18 cellular contexts compared by ENCODE assay signal in the genomic region with DNA sequence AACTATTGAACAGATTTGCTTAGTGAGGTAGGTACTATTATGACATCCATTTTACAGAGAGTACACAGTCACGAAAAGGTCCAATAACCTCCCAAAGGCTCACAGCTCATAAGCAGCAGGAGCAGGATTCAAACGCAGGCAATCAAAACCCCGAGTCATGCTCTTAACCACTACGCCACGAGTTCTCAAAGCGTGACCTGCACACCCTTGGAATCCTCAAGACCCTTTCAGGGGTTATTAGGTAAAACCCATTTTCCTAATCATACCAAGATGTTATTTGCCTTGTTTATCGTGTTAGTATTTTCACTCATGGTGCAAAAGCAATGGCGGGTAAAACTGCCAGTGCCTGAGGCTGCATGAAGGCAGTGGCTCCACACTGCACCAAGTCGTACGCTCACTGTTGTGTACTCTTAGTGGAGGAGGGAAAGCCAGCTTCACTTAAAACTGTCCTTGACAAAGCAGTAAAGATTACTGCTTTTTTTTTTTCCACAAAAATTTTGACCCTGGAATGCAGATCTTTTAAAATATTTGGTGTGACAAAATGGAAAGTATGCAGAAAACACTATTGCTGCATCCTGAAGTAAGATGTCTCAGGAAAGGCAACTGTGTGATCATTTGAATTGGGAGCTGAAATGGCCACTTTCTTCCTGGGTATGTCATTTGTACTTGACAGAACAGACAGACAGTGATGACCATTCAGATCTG.
DNase-seq lines count a peak whose midpoint lies in the region; ATAC-seq and TF ChIP-seq lines count a peak whose summit lies in the region.
"Had no signal": no experiment of that assay in that cellular context is flagged by ENCODE, and none has a peak within 500 bp of the region (broad histone marks: within the 10 kb centered on the region; RNA-seq: fewer than 3 reads in every experiment).

No MANE protein-coding gene starts in this region.

- peaks cover 78% of the 10 kb centered on the region for H3K4me1 Mint-ChIP-seq in WTC11
- H3K4me1 Mint-ChIP-seq in stimulated activated naive CD8-positive, alpha-beta T cell treated with anti-CD3 and anti-CD28 coated beads, Interleukin-15, amount 100 ng/mL, for 72 hours: no peaks in the 10 kb centered on the region
- H3K4me1 Mint-ChIP-seq: activated CD4-positive, alpha-beta T cell treated with anti-CD3 and anti-CD28 coated beads for 36 hours had no signal

- H3K4me1 ChIP-seq in ACC112 (ENCODE audit: control insufficient read depth, insufficient read depth, low read length, unreplicated experiment): peaks cover 73% of the 10 kb centered on the region
- H3K4me1 ChIP-seq: gastroesophageal sphincter, pancreas had no signal

- H3K4me3 ChIP-seq in ACC112 (ENCODE audit: low read depth, low read length) (peak overlapping the region; percentile 10; the same call in 1 of the 2 replicates), fibroblast of the aortic adventitia (ENCODE audit: low read depth, low read length) (peak overlapping the region; percentile 16)
- H3K4me3 ChIP-seq: gastroesophageal sphincter, GM12878, pancreas had no signal

- peak overlapping the region; percentile 99 for H3K27ac ChIP-seq in ACC112 (ENCODE audit: low read depth, low read length)
- H3K27ac ChIP-seq: gastroesophageal sphincter, pancreas had no signal

- H3K27me3 Mint-ChIP-seq in WTC11 (ENCODE audit: low read depth): no peaks in the 10 kb centered on the region
- H3K27me3 Mint-ChIP-seq in stimulated activated naive CD8-positive, alpha-beta T cell treated with anti-CD3 and anti-CD28 coated beads, Interleukin-15, amount 100 ng/mL, for 72 hours: no peaks in the 10 kb centered on the region

- peaks cover 9% of the 10 kb centered on the region; the same call in 1 of the 2 replicates for H3K36me3 ChIP-seq in ACC112 (ENCODE audit: insufficient read depth, low read length)
- H3K36me3 ChIP-seq: gastroesophageal sphincter, pancreas had no signal

- no peak overlapping the region for H3K4me3 Mint-ChIP-seq in WTC11
- no peak overlapping the region for H3K4me3 Mint-ChIP-seq in stimulated activated naive CD8-positive, alpha-beta T cell treated with anti-CD3 and anti-CD28 coated beads, Interleukin-15, amount 100 ng/mL, for 72 hours
- H3K4me3 Mint-ChIP-seq: activated CD4-positive, alpha-beta T cell treated with anti-CD3 and anti-CD28 coated beads for 36 hours; activated T-cell treated with anti-CD3 and anti-CD28 coated beads, Interleukin-2, amount 50 U/mL, for 4 hours had no signal

- H3K36me3 Mint-ChIP-seq in WTC11: peaks cover 2% of the 10 kb centered on the region; the same call in 1 of the 2 replicates

- H3K27ac Mint-ChIP-seq in WTC11: peak overlapping the region; percentile 91
- no peak overlapping the region for H3K27ac Mint-ChIP-seq in stimulated activated naive CD8-positive, alpha-beta T cell treated with anti-CD3 and anti-CD28 coated beads, Interleukin-15, amount 100 ng/mL, for 72 hours
- H3K27ac Mint-ChIP-seq: activated CD4-positive, alpha-beta T cell treated with anti-CD3 and anti-CD28 coated beads for 36 hours had no signal

- POLR2A ChIA-PET in WTC11 (lab: Charles Lee): interaction anchor here (0.6 to 1.1 kb wide), 3 partner anchors 8 to 56 kb away, joined by 3 read pairs; no protein-coding TSS in a partner anchor

- H3K9me3 Mint-ChIP-seq in WTC11: no peaks in the 10 kb centered on the region
- H3K9me3 Mint-ChIP-seq in stimulated activated naive CD8-positive, alpha-beta T cell treated with anti-CD3 and anti-CD28 coated beads, Interleukin-15, amount 100 ng/mL, for 72 hours: no peaks in the 10 kb centered on the region
- H3K9me3 Mint-ChIP-seq: activated T-cell treated with anti-CD3 and anti-CD28 coated beads, Interleukin-2, amount 50 U/mL, for 4 hours had no signal

- ATAC-seq in WTC11 (no peak), HG02973 (IDR thresholded peaks at IDR 0.05; ENCODE audit: unreplicated experiment) (no peak)
- ATAC-seq in stimulated activated naive CD8-positive, alpha-beta T cell treated with anti-CD3 and anti-CD28 coated beads, Interleukin-15, amount 100 ng/mL, for 72 hours: no peak
- ATAC-seq: activated CD4-positive, alpha-beta T cell treated with anti-CD3 and anti-CD28 coated beads for 36 hours; activated T-cell treated with anti-CD3 and anti-CD28 coated beads, Interleukin-2, amount 50 U/mL, for 4 hours; gastroesophageal sphincter; GM12878; pancreas had no signal

- H2AFZ ChIP-seq in ACC112 (ENCODE audit: low read length, unreplicated experiment): no peak overlapping the region

- DNase-seq in HT1080 (ENCODE audit: low read depth) (peak; percentile 15), WTC11 (ENCODE audit: low spot score) (no peak), fibroblast of the aortic adventitia (ENCODE audit: low read depth) (peak; percentile 67), NCI-H510A treated with DMSO at 0.1 percent for 48 hours (lab: John Stamatoyannopoulos, UW) (no peak)
- DNase-seq in stimulated activated CD4-positive, alpha-beta T cell treated with anti-CD3 and anti-CD28 coated beads, Interleukin-1b, Interleukin-23, amount 100 ng/mL, for 48 hours: no peak
- DNase-seq in stimulated activated naive CD8-positive, alpha-beta T cell treated with anti-CD3 and anti-CD28 coated beads, Interleukin-15, amount 100 ng/mL, for 72 hours: no peak
- DNase-seq: activated CD4-positive, alpha-beta T cell treated with anti-CD3 and anti-CD28 coated beads for 36 hours; activated T-cell treated with anti-CD3 and anti-CD28 coated beads, Interleukin-2, amount 50 U/mL, for 4 hours; KG1; NCI-H1694; NCI-H524; pancreas; RPMI8226; T-helper 2 cell had no signal

- CTCF ChIA-PET in WTC11 (lab: Charles Lee): interaction anchor here (2.0 to 10.0 kb wide), 2 partner anchors 40 to 68 kb away, joined by 8 to 79 read pairs; no protein-coding TSS in a partner anchor

- H3K79me2 ChIP-seq in ACC112 (ENCODE audit: control insufficient read depth, insufficient read depth, low read length, unreplicated experiment): peaks cover 76% of the 10 kb centered on the region

- TF ChIP-seq CTCF in WTC11 (IDR thresholded peaks at IDR 0.05) (no peak), fibroblast of the aortic adventitia (IDR thresholded peaks at IDR 0.05; ENCODE audit: insufficient read depth, low read length) (no peak)

- no peaks in the 10 kb centered on the region for H3K27me3 ChIP-seq in ACC112 (ENCODE audit: insufficient read depth, low read length)
- H3K27me3 ChIP-seq: pancreas had no signal

TF ChIP-seq in WTC11, 78 proteins besides CTCF, POLR2A, EP300 and RAD21:
- TF ChIP-seq, protein P1, sequence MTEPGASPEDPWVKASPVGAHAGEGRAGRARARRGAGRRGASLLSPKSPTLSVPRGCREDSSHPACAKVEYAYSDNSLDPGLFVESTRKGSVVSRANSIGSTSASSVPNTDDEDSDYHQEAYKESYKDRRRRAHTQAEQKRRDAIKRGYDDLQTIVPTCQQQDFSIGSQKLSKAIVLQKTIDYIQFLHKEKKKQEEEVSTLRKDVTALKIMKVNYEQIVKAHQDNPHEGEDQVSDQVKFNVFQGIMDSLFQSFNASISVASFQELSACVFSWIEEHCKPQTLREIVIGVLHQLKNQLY (CRISPR knock-in tag; IDR thresholded peaks at IDR 0.05): no peak
- TF ChIP-seq, protein P2, sequence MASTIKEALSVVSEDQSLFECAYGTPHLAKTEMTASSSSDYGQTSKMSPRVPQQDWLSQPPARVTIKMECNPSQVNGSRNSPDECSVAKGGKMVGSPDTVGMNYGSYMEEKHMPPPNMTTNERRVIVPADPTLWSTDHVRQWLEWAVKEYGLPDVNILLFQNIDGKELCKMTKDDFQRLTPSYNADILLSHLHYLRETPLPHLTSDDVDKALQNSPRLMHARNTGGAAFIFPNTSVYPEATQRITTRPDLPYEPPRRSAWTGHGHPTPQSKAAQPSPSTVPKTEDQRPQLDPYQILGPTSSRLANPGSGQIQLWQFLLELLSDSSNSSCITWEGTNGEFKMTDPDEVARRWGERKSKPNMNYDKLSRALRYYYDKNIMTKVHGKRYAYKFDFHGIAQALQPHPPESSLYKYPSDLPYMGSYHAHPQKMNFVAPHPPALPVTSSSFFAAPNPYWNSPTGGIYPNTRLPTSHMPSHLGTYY (CRISPR knock-in tag; IDR thresholded peaks at IDR 0.05): no peak
- TF ChIP-seq TP53 (CRISPR knock-in tag; IDR thresholded peaks at IDR 0.05): no peak
- no peak for TF ChIP-seq NR1H2 (CRISPR knock-in tag; IDR thresholded peaks at IDR 0.05)
- TF ChIP-seq PRRX2 (CRISPR knock-in tag; IDR thresholded peaks at IDR 0.05): no peak
- no peak for TF ChIP-seq FOXP1 (CRISPR knock-in tag; IDR thresholded peaks at IDR 0.05; ENCODE audit: borderline replicate concordance)

Comparison
In these comparisons a context has a peak if more than half of its experiments do, and no peak if none do; other contexts are left out.
1. DNase-seq: peak in HT1080 (single experiment) and fibroblast of the aortic adventitia (single experiment); none in WTC11 (single experiment), stimulated activated CD4-positive, alpha-beta T cell treated with anti-CD3 and anti-CD28 coated beads, Interleukin-1b, Interleukin-23, amount 100 ng/mL, for 48 hours (single experiment), NCI-H510A treated with DMSO at 0.1 percent for 48 hours (single experiment) and stimulated activated naive CD8-positive, alpha-beta T cell treated with anti-CD3 and anti-CD28 coated beads, Interleukin-15, amount 100 ng/mL, for 72 hours (0 of 2).